8 cellular contexts compared by ENCODE assay signal in genomic region chr20:35741892-35742740, GRCh38. TPM values are rescaled to one million over a fixed set of nuclear protein-coding genes. Genes with fewer than 3 reads are reported as not detected.
DNase-seq lines count a peak whose midpoint lies in the region; ATAC-seq and TF ChIP-seq lines count a peak whose summit lies in the region.

RBM39 (minus strand) TSS chr20:35742260; CDS start chr20:35740874, 1,386 bp downstream.

- H3K9me3 ChIP-seq in ascending aorta (no peaks in the 10 kb centered on the region), right atrium auricular region (no peaks in the 10 kb centered on the region), uterus (no peaks in the 10 kb centered on the region)

- peaks cover 35% of the 10 kb centered on the region for H3K4me1 Mint-ChIP-seq in T-helper 2 cell treated with Interferon-gamma antibody and Interleukin-4, amounts not matched to agents 5 μg/mL and 100 μg/mL, for 36 hours (ENCODE audit: low read depth)

- H3K4me1 ChIP-seq in ascending aorta (peaks cover 10 to 28% of the 10 kb centered on the region in 2 donors), right atrium auricular region (peaks cover 0 to 43% of the 10 kb centered on the region in 2 donors), uterus (peaks cover 14 to 16% of the 10 kb centered on the region in 2 donors)

- intact Hi-C loops in ascending aorta (cut with DNase I) (loop anchor here (1.0 to 10.0 kb wide), 6 partner anchors 29 to 1037 kb away; partner anchors contain the start of genes CPNE1, RBM12 and TP53INP2), uterus (cut with DNase I; ENCODE audit: low total_unique reads) (no loop called here)

- TF ChIP-seq CTCF in ascending aorta (IDR thresholded peaks at IDR 0.05) (peak; percentile 22 to 50 (median 42)), right atrium auricular region (IDR thresholded peaks at IDR 0.05) (peak in 1 of 2 donors; percentile 45), uterus (IDR thresholded peaks at IDR 0.05) (peak; percentile 41 to 62 (median 50))

- peak; percentile 100 for DNase-seq in NCI-H1930 (lab: John Stamatoyannopoulos, UW)
- DNase-seq in T-helper 2 cell treated with Interferon-gamma antibody and Interleukin-4, amounts not matched to agents 5 μg/mL and 100 μg/mL, for 36 hours (ENCODE audit: low spot score) = peak; percentile 99
- DNase-seq in ascending aorta (ENCODE audit: low spot score in 2 of 2) = peak; percentile 98 to 100
- DNase-seq in right atrium auricular region (ENCODE audit: low spot score) = peak; percentile 100
- DNase-seq in pulmonary artery endothelial cell (ENCODE audit: low read depth, low spot score) = peak; percentile 99
- DNase-seq in uterus = peak; percentile 100

- ATAC-seq in GM18502 (IDR thresholded peaks at IDR 0.05; ENCODE audit: poor library complexity, unreplicated experiment) (peak; percentile 84), HG02970 (IDR thresholded peaks at IDR 0.05; ENCODE audit: low FRiP score, unreplicated experiment) (peak; percentile 95)

- H3K36me3 ChIP-seq in ascending aorta (peaks cover 24 to 35% of the 10 kb centered on the region in 2 donors), right atrium auricular region (peaks cover 37% of the 10 kb centered on the region), uterus (no peaks in the 10 kb centered on the region)

- peak within 1 kb of the TSS; percentile 97 for H3K4me3 Mint-ChIP-seq in T-helper 2 cell treated with Interferon-gamma antibody and Interleukin-4, amounts not matched to agents 5 μg/mL and 100 μg/mL, for 36 hours

- peak within 1 kb of the TSS; percentile 100 for H3K27ac Mint-ChIP-seq in T-helper 2 cell treated with Interferon-gamma antibody and Interleukin-4, amounts not matched to agents 5 μg/mL and 100 μg/mL, for 36 hours

- H3K27me3 ChIP-seq in ascending aorta (no peaks in the 10 kb centered on the region), right atrium auricular region (no peaks in the 10 kb centered on the region), uterus (no peaks in the 10 kb centered on the region)

- H3K27ac ChIP-seq in ascending aorta (peak within 1 kb of the TSS; percentile 99 to 100), right atrium auricular region (peak within 1 kb of the TSS; percentile 99 to 100), uterus (peak within 1 kb of the TSS; percentile 99 to 100)

- TF ChIP-seq POLR2A in uterus (IDR thresholded peaks at IDR 0.05) = peak; percentile 96 to 97

- H3K36me3 Mint-ChIP-seq in T-helper 2 cell treated with Interferon-gamma antibody and Interleukin-4, amounts not matched to agents 5 μg/mL and 100 μg/mL, for 36 hours (ENCODE audit: low read depth) = peaks cover 48% of the 10 kb centered on the region

- peak within 1 kb of the TSS; percentile 84 to 86 for H3K4me3 ChIP-seq in ascending aorta
- peak within 1 kb of the TSS; percentile 86 to 89 for H3K4me3 ChIP-seq in right atrium auricular region
- H3K4me3 ChIP-seq in uterus = peak within 1 kb of the TSS; percentile 81 to 87

- H3K9me3 Mint-ChIP-seq in T-helper 2 cell treated with Interferon-gamma antibody and Interleukin-4, amounts not matched to agents 5 μg/mL and 100 μg/mL, for 36 hours = no peaks in the 10 kb centered on the region

- no peaks in the 10 kb centered on the region for H3K27me3 Mint-ChIP-seq in T-helper 2 cell treated with Interferon-gamma antibody and Interleukin-4, amounts not matched to agents 5 μg/mL and 100 μg/mL, for 36 hours (ENCODE audit: low read depth)

RNA-seq across cellular contexts. Expression of gene RBM39, which starts in this region (rescaled TPM):
- total RNA-seq in ascending aorta (232 TPM), right atrium auricular region (100 to 1,000 TPM; 106 to 112 TPM), pulmonary artery endothelial cell (247 and 325 TPM in 2 replicates), uterus (100 to 1,000 TPM; 232 to 592 (median 389) TPM)

Comparison
In these comparisons a context has a peak if more than half of its experiments do, and no peak if none do; other contexts are left out.
1. Peak in every context shown above with its lines: DNase-seq, ATAC-seq, H3K4me3 ChIP-seq and H3K27ac ChIP-seq.